Comparison of ENCODE assay signal across 2 cellular contexts in the genomic region with DNA sequence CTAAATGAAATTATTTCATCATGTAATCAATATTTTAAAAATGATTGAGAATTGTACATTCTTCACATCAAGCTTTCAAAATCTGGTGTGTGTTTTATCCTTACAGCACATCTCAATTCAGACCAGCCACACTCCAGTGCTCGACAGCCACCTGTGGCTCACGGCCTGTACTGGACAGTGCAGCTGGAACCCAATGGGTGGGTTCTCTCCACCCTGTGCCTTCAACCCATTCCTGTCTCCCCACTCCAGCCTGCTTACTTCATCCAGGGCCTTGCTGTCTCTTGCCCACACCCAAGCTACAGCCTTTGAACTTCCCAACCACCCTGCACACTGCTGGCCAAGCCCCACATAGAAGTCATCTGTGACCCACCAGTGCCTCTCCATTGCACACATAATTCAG.
TF ChIP-seq lines count a peak whose summit lies in the region.

No MANE protein-coding gene starts in this region.

TF ChIP-seq in HEK293, 187 proteins besides CTCF, POLR2A, EP300 and RAD21:
- no peak for TF ChIP-seq PRDM10 (tag by site-specific recombination; IDR thresholded peaks at IDR 0.05)
- TF ChIP-seq, protein P1, sequence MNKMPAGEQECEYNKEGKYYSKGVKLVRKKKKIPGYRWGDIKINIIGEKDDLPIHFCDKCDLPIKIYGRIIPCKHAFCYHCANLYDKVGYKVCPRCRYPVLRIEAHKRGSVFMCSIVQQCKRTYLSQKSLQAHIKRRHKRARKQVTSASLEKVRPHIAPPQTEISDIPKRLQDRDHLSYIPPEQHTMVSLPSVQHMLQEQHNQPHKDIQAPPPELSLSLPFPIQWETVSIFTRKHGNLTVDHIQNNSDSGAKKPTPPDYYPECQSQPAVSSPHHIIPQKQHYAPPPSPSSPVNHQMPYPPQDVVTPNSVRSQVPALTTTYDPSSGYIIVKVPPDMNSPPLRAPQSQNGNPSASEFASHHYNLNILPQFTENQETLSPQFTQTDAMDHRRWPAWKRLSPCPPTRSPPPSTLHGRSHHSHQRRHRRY (tag by site-specific recombination; IDR thresholded peaks at IDR 0.05) = no peak
- TF ChIP-seq SCRT2 (tag by site-specific recombination; IDR thresholded peaks at IDR 0.05) = peak; percentile 58

TF ChIP-seq in H1, 55 proteins besides CTCF, POLR2A, EP300 and RAD21:
- TF ChIP-seq SIRT6 (IDR thresholded peaks at IDR 0.05; ENCODE audit: low read length) = no peak
- no peak for TF ChIP-seq CTBP2 (IDR thresholded peaks at IDR 0.05; ENCODE audit: borderline replicate concordance, insufficient read depth, insufficient read length, low read length)
- TF ChIP-seq TEAD4 (IDR thresholded peaks at IDR 0.05; ENCODE audit: low read depth, low read length) = no peak
- TF ChIP-seq CEBPB (IDR thresholded peaks at IDR 0.05; ENCODE audit: low read depth, low read length) = no peak
- no peak for TF ChIP-seq BACH1 (IDR thresholded peaks at IDR 0.05; ENCODE audit: low read length)
- TF ChIP-seq EGR1 (IDR thresholded peaks at IDR 0.05; ENCODE audit: borderline replicate concordance, low read depth, low read length) = no peak
- no peak for TF ChIP-seq RXRA (IDR thresholded peaks at IDR 0.05; ENCODE audit: insufficient read depth, low read depth, low read length)
- TF ChIP-seq PHF8 (conservative IDR thresholded peaks at IDR 0.05; ENCODE audit: low read depth, low read length) = no peak
- no peak for TF ChIP-seq SIX5 (IDR thresholded peaks at IDR 0.05; ENCODE audit: low read depth, low read length)
- no peak for TF ChIP-seq HDAC6 (IDR thresholded peaks at IDR 0.05; ENCODE audit: low read depth, low read length)
- no peak for TF ChIP-seq ATF2 (IDR thresholded peaks at IDR 0.05; ENCODE audit: low read length)
- no peak for TF ChIP-seq CBX8 (IDR thresholded peaks at IDR 0.05; ENCODE audit: borderline replicate concordance, low read depth, low read length)
- no peak for TF ChIP-seq TBP (IDR thresholded peaks at IDR 0.05; ENCODE audit: low read depth, low read length)
- TF ChIP-seq TCF12 (IDR thresholded peaks at IDR 0.05; ENCODE audit: low read depth, low read length) = no peak
